2 cellular contexts compared by ENCODE assay signal in the genomic region with DNA sequence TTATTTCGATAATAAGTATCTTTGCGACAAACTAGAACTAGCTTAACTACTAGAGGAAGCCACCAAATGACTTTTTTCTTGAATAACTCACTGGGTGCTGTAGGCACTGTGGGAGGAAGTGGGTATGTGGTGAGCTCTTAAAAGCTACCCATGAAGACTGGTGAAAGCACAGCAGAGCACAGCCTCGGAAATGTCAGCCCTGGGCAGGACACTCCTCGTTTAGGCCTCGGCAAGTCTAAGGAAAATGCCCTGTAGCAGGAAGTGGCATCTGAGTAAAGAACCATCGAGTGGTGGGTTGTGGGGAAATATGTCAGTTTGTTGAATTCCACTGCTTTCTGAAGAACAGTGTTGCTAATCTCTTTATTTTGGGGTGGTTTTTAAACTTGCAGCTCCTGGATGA.
TF ChIP-seq lines count a peak whose summit lies in the region.

No MANE protein-coding gene starts in this region.

TF ChIP-seq in liver, 16 proteins besides CTCF, POLR2A, EP300 and RAD21 (continued from another document):
- TF ChIP-seq, protein P1, sequence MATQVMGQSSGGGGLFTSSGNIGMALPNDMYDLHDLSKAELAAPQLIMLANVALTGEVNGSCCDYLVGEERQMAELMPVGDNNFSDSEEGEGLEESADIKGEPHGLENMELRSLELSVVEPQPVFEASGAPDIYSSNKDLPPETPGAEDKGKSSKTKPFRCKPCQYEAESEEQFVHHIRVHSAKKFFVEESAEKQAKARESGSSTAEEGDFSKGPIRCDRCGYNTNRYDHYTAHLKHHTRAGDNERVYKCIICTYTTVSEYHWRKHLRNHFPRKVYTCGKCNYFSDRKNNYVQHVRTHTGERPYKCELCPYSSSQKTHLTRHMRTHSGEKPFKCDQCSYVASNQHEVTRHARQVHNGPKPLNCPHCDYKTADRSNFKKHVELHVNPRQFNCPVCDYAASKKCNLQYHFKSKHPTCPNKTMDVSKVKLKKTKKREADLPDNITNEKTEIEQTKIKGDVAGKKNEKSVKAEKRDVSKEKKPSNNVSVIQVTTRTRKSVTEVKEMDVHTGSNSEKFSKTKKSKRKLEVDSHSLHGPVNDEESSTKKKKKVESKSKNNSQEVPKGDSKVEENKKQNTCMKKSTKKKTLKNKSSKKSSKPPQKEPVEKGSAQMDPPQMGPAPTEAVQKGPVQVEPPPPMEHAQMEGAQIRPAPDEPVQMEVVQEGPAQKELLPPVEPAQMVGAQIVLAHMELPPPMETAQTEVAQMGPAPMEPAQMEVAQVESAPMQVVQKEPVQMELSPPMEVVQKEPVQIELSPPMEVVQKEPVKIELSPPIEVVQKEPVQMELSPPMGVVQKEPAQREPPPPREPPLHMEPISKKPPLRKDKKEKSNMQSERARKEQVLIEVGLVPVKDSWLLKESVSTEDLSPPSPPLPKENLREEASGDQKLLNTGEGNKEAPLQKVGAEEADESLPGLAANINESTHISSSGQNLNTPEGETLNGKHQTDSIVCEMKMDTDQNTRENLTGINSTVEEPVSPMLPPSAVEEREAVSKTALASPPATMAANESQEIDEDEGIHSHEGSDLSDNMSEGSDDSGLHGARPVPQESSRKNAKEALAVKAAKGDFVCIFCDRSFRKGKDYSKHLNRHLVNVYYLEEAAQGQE (IDR thresholded peaks at IDR 0.05): no peak
- TF ChIP-seq NR2F2 (IDR thresholded peaks at IDR 0.05): no peak
- no peak for TF ChIP-seq YY1 (IDR thresholded peaks at IDR 0.05)
TF ChIP-seq in liver: peak in this region for 0.

TF ChIP-seq in HepG2, 621 proteins besides CTCF, POLR2A, EP300 and RAD21 (continued from another document):
- TF ChIP-seq, protein P2, sequence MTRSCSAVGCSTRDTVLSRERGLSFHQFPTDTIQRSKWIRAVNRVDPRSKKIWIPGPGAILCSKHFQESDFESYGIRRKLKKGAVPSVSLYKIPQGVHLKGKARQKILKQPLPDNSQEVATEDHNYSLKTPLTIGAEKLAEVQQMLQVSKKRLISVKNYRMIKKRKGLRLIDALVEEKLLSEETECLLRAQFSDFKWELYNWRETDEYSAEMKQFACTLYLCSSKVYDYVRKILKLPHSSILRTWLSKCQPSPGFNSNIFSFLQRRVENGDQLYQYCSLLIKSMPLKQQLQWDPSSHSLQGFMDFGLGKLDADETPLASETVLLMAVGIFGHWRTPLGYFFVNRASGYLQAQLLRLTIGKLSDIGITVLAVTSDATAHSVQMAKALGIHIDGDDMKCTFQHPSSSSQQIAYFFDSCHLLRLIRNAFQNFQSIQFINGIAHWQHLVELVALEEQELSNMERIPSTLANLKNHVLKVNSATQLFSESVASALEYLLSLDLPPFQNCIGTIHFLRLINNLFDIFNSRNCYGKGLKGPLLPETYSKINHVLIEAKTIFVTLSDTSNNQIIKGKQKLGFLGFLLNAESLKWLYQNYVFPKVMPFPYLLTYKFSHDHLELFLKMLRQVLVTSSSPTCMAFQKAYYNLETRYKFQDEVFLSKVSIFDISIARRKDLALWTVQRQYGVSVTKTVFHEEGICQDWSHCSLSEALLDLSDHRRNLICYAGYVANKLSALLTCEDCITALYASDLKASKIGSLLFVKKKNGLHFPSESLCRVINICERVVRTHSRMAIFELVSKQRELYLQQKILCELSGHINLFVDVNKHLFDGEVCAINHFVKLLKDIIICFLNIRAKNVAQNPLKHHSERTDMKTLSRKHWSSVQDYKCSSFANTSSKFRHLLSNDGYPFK (CRISPR knock-in tag; IDR thresholded peaks at IDR 0.05; ENCODE audit: borderline replicate concordance): no peak
- TF ChIP-seq, protein P3, sequence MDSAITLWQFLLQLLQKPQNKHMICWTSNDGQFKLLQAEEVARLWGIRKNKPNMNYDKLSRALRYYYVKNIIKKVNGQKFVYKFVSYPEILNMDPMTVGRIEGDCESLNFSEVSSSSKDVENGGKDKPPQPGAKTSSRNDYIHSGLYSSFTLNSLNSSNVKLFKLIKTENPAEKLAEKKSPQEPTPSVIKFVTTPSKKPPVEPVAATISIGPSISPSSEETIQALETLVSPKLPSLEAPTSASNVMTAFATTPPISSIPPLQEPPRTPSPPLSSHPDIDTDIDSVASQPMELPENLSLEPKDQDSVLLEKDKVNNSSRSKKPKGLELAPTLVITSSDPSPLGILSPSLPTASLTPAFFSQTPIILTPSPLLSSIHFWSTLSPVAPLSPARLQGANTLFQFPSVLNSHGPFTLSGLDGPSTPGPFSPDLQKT (CRISPR knock-in tag; IDR thresholded peaks at IDR 0.05; ENCODE audit: borderline replicate concordance): no peak
- TF ChIP-seq FOXK2 (IDR thresholded peaks at IDR 0.05) (no peak), XBP1 (CRISPR knock-in tag; IDR thresholded peaks at IDR 0.05) (no peak), ZNF773 (CRISPR knock-in tag; IDR thresholded peaks at IDR 0.05; ENCODE audit: borderline replicate concordance) (no peak), NRL (CRISPR knock-in tag; IDR thresholded peaks at IDR 0.05; ENCODE audit: borderline replicate concordance) (no peak), SMAD1 (CRISPR knock-in tag; IDR thresholded peaks at IDR 0.05; ENCODE audit: borderline replicate concordance, low read depth) (no peak), HES4 (CRISPR knock-in tag; IDR thresholded peaks at IDR 0.05; ENCODE audit: borderline replicate concordance) (no peak), ZNF746 (CRISPR knock-in tag; IDR thresholded peaks at IDR 0.05) (no peak)
- TF ChIP-seq, protein P4, sequence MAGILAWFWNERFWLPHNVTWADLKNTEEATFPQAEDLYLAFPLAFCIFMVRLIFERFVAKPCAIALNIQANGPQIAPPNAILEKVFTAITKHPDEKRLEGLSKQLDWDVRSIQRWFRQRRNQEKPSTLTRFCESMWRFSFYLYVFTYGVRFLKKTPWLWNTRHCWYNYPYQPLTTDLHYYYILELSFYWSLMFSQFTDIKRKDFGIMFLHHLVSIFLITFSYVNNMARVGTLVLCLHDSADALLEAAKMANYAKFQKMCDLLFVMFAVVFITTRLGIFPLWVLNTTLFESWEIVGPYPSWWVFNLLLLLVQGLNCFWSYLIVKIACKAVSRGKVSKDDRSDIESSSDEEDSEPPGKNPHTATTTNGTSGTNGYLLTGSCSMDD (CRISPR knock-in tag; IDR thresholded peaks at IDR 0.05): no peak
- TF ChIP-seq, protein P5, sequence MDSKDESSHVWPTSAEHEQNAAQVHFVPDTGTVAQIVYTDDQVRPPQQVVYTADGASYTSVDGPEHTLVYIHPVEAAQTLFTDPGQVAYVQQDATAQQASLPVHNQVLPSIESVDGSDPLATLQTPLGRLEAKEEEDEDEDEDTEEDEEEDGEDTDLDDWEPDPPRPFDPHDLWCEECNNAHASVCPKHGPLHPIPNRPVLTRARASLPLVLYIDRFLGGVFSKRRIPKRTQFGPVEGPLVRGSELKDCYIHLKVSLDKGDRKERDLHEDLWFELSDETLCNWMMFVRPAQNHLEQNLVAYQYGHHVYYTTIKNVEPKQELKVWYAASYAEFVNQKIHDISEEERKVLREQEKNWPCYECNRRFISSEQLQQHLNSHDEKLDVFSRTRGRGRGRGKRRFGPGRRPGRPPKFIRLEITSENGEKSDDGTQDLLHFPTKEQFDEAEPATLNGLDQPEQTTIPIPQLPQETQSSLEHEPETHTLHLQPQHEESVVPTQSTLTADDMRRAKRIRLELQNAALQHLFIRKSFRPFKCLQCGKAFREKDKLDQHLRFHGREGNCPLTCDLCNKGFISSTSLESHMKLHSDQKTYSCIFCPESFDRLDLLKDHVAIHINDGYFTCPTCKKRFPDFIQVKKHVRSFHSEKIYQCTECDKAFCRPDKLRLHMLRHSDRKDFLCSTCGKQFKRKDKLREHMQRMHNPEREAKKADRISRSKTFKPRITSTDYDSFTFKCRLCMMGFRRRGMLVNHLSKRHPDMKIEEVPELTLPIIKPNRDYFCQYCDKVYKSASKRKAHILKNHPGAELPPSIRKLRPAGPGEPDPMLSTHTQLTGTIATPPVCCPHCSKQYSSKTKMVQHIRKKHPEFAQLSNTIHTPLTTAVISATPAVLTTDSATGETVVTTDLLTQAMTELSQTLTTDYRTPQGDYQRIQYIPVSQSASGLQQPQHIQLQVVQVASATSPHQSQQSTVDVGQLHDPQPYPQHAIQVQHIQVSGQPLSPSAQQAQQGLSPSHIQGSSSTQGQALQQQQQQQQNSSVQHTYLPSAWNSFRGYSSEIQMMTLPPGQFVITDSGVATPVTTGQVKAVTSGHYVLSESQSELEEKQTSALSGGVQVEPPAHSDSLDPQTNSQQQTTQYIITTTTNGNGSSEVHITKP (CRISPR knock-in tag; IDR thresholded peaks at IDR 0.05; ENCODE audit: low read depth): no peak
